9 cellular contexts compared by ENCODE assay signal in the genomic region with DNA sequence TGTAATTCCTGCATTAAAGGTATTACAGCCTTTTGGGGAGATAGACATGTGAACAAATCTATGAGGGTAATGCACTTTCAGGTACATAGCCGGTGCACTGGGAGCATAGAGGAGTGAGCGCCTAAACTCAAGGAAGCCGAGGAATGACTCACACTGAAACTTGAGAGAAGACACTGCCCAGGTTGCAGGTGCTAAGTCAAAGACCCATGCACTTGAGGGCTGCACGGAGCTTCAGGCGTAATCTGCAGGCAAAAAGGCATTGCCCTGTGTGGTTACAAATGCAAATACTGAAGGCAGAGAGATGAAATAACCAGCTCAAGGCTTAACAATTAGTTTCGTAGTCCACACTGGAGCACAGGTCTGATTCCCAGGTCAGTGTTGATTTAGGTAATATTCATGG. TPM values are rescaled to one million over a fixed set of nuclear protein-coding genes. Genes with fewer than 3 reads are reported as not detected.
DNase-seq lines count a peak whose midpoint lies in the region; ATAC-seq and TF ChIP-seq lines count a peak whose summit lies in the region.
"Had no signal": no experiment of that assay in that cellular context is flagged by ENCODE, and none has a peak within 500 bp of the region (broad histone marks: within the 10 kb centered on the region; RNA-seq: fewer than 3 reads in every experiment).

No MANE protein-coding gene starts in this region.

- no peaks in the 10 kb centered on the region for H3K27me3 Mint-ChIP-seq in MCF 10A (ENCODE audit: insufficient read depth, unreplicated experiment)
- peaks cover 9% of the 10 kb centered on the region for H3K27me3 Mint-ChIP-seq in stimulated activated memory B cell treated with anti-CD40 and anti-IgM and Interleukin-4, amounts not matched to agents 10 μg/mL and 1 μg/mL and 100 μg/mL, for 72 hours

- H3K4me3 ChIP-seq in mammary epithelial cell (replicated peaks in 1 of 3; ENCODE audit: insufficient read depth in 1 of 3, low read depth in 2 of 3, low read length in 3 of 3), result no peak overlapping the region
- no peak overlapping the region for H3K4me3 ChIP-seq in hepatocyte
- H3K4me3 ChIP-seq: coronary artery had no signal

- POLR2A ChIA-PET in MCF 10A (lab: Yijun Ruan, JAX), result interaction anchor here (0.7 to 4.5 kb wide), 3 partner anchors 15 to 51 kb away, joined by 3 to 39 read pairs (median 3); partner anchors contain the start of gene OSBPL3

- intact Hi-C loops in MCF 10A (cut with micrococcal nuclease) (no loop called here), mammary epithelial cell (cut with micrococcal nuclease) (no loop called here), Right ventricle myocardium inferior (cut with DNase I) (no loop called here)

- H2AFZ ChIP-seq in mammary epithelial cell (ENCODE audit: low read depth, low read length), result no peak overlapping the region
- H2AFZ ChIP-seq in hepatocyte, result no peak overlapping the region

- H3K27me3 ChIP-seq in mammary epithelial cell (ENCODE audit: insufficient read depth, low read length) (no peaks in the 10 kb centered on the region), hepatocyte (no peaks in the 10 kb centered on the region)

- H3K27ac ChIP-seq in mammary epithelial cell (ENCODE audit: insufficient read depth, low read depth, low read length) (no peak overlapping the region), hepatocyte (no peak overlapping the region)
- H3K27ac ChIP-seq: coronary artery had no signal

- peaks cover 7% of the 10 kb centered on the region for H3K36me3 Mint-ChIP-seq in MCF 10A (ENCODE audit: insufficient read depth, unreplicated experiment)
- H3K36me3 Mint-ChIP-seq in stimulated activated memory B cell treated with anti-CD40 and anti-IgM and Interleukin-4, amounts not matched to agents 10 μg/mL and 1 μg/mL and 100 μg/mL, for 72 hours, result peaks cover 9% of the 10 kb centered on the region

- no peak overlapping the region for H3K4me2 ChIP-seq in mammary epithelial cell (ENCODE audit: insufficient read depth, low read depth, low read length)
- H3K4me2 ChIP-seq in hepatocyte, result no peak overlapping the region

- H3K36me3 ChIP-seq in mammary epithelial cell (ENCODE audit: insufficient read depth, low read length), result no peaks in the 10 kb centered on the region
- H3K36me3 ChIP-seq in hepatocyte (replicated peaks; ENCODE audit: insufficient read depth, low read depth), result no peaks in the 10 kb centered on the region

- BruUV-seq in MCF 10A (replicated peaks; lab: Mats Ljungman, UMichigan) (no TSS peak), mammary epithelial cell (replicated peaks; lab: Mats Ljungman, UMichigan) (no TSS peak)

- H3K9ac ChIP-seq in mammary epithelial cell (ENCODE audit: insufficient read depth, low read length), result no peak overlapping the region

- H3K9me3 ChIP-seq in mammary epithelial cell (replicated peaks; ENCODE audit: insufficient read depth, low read length) (no peaks in the 10 kb centered on the region), hepatocyte (ENCODE audit: low read depth) (no peaks in the 10 kb centered on the region)

- H3K4me3 Mint-ChIP-seq in MCF 10A (ENCODE audit: unreplicated experiment), result no peak overlapping the region
- H3K4me3 Mint-ChIP-seq in stimulated activated memory B cell treated with anti-CD40 and anti-IgM and Interleukin-4, amounts not matched to agents 10 μg/mL and 1 μg/mL and 100 μg/mL, for 72 hours, result no peak overlapping the region

- CTCF ChIA-PET in MCF 10A (lab: Yijun Ruan, JAX) (interaction anchor here (1.0 to 1.6 kb wide), 2 partner anchors 49 to 219 kb away, joined by 4 to 7 read pairs; no protein-coding TSS in a partner anchor), mammary epithelial cell (lab: Charles Lee; ENCODE audit: low non-redundant PET) (no interaction called here)

- ATAC-seq in GM21825 (IDR thresholded peaks at IDR 0.05; ENCODE audit: unreplicated experiment) (peak; percentile 84), HG03457 (IDR thresholded peaks at IDR 0.05; ENCODE audit: unreplicated experiment) (peak; percentile 89), Right ventricle myocardium inferior (no peak)
- peak; percentile 88 for ATAC-seq in stimulated activated memory B cell treated with anti-CD40 and anti-IgM and Interleukin-4, amounts not matched to agents 10 μg/mL and 1 μg/mL and 100 μg/mL, for 72 hours

- peaks cover 18% of the 10 kb centered on the region for H3K4me1 Mint-ChIP-seq in MCF 10A (ENCODE audit: insufficient read depth, unreplicated experiment)
- H3K4me1 Mint-ChIP-seq in stimulated activated memory B cell treated with anti-CD40 and anti-IgM and Interleukin-4, amounts not matched to agents 10 μg/mL and 1 μg/mL and 100 μg/mL, for 72 hours, result peaks cover 23% of the 10 kb centered on the region

- in situ Hi-C loops in mammary epithelial cell (cut with MboI; ENCODE audit: low sequenced_read_pairs in 2 of 2), result no loop called here

- H4K20me1 ChIP-seq in mammary epithelial cell (ENCODE audit: insufficient read depth, low read length) (no peaks in the 10 kb centered on the region), hepatocyte (ENCODE audit: insufficient read depth, poor library complexity, severe bottlenecking) (no peaks in the 10 kb centered on the region)

- WGBS in mammary epithelial cell (ENCODE audit: low coverage, missing lambda C conversion rate), result 77% methylated on average over 6 of the region's 6 CpGs
- 93% methylated on average over 6 of the region's 6 CpGs for WGBS in hepatocyte (ENCODE audit: low lambda C conversion rate, missing lambda C conversion rate)

- H3K4me1 ChIP-seq in mammary epithelial cell (ENCODE audit: insufficient read depth, low read length) (peaks cover 35% of the 10 kb centered on the region), hepatocyte (ENCODE audit: insufficient read depth) (peaks cover 7% of the 10 kb centered on the region)

- TF ChIP-seq CTCF in MCF 10A (IDR thresholded peaks at IDR 0.05; ENCODE audit: unreplicated experiment) (no peak), mammary epithelial cell (conservative IDR thresholded peaks at IDR 0.05 in 1 of 2, IDR thresholded peaks at IDR 0.05 in 1 of 2; ENCODE audit: extremely low read depth in 1 of 2, insufficient read depth in 1 of 2, low read depth in 1 of 2, low read length in 2 of 2) (no peak), hepatocyte (IDR thresholded peaks at IDR 0.05; ENCODE audit: poor library complexity) (no peak)

- H3K9me2 ChIP-seq in hepatocyte (replicated peaks; ENCODE audit: insufficient read depth), result no peaks in the 10 kb centered on the region

- H3K27ac Mint-ChIP-seq in MCF 10A (ENCODE audit: low read depth, unreplicated experiment), result no peak overlapping the region
- no peak overlapping the region for H3K27ac Mint-ChIP-seq in stimulated activated memory B cell treated with anti-CD40 and anti-IgM and Interleukin-4, amounts not matched to agents 10 μg/mL and 1 μg/mL and 100 μg/mL, for 72 hours

- DNase-seq in MCF 10A (ENCODE audit: unreplicated experiment) (peak; percentile 18), mammary epithelial cell (no peak), hepatocyte (ENCODE audit: low spot score) (no peak), NCI-H524 treated with DMSO at 0.1 percent for 48 hours (lab: John Stamatoyannopoulos, UW) (no peak), Right ventricle myocardium inferior (ENCODE audit: missing footprints) (no peak)

- dilution Hi-C loops in mammary epithelial cell (cut with HindIII; ENCODE audit: low sequenced_read_pairs), result no loop called here

- peaks cover 4% of the 10 kb centered on the region for H3K9me3 Mint-ChIP-seq in MCF 10A (ENCODE audit: unreplicated experiment)
- peaks cover 3% of the 10 kb centered on the region for H3K9me3 Mint-ChIP-seq in stimulated activated memory B cell treated with anti-CD40 and anti-IgM and Interleukin-4, amounts not matched to agents 10 μg/mL and 1 μg/mL and 100 μg/mL, for 72 hours

- H3K79me2 ChIP-seq in mammary epithelial cell (ENCODE audit: insufficient read depth, low read length), result no peaks in the 10 kb centered on the region
- no peaks in the 10 kb centered on the region for H3K79me2 ChIP-seq in hepatocyte

RNA-seq across cellular contexts. Expression of gene OSBPL3, which starts 51.0 kb away (rescaled TPM):
- 33.8 and 35.7 TPM in 2 replicates for total RNA-seq in MCF 10A (2022)
- total RNA-seq in mammary epithelial cell, result 10 to 100 TPM; 42.7 to 64.8 TPM
- polyA plus RNA-seq in mammary epithelial cell, result 22.9 TPM
- 26.3 TPM for polyA minus RNA-seq in mammary epithelial cell
- 18.0 and 19.1 TPM in 2 replicates for total RNA-seq in hepatocyte
- polyA plus RNA-seq in hepatocyte, result 11.4 and 13.7 TPM in 2 replicates
- 8.5 TPM for total RNA-seq in Right ventricle myocardium inferior
